In the genomic region with DNA sequence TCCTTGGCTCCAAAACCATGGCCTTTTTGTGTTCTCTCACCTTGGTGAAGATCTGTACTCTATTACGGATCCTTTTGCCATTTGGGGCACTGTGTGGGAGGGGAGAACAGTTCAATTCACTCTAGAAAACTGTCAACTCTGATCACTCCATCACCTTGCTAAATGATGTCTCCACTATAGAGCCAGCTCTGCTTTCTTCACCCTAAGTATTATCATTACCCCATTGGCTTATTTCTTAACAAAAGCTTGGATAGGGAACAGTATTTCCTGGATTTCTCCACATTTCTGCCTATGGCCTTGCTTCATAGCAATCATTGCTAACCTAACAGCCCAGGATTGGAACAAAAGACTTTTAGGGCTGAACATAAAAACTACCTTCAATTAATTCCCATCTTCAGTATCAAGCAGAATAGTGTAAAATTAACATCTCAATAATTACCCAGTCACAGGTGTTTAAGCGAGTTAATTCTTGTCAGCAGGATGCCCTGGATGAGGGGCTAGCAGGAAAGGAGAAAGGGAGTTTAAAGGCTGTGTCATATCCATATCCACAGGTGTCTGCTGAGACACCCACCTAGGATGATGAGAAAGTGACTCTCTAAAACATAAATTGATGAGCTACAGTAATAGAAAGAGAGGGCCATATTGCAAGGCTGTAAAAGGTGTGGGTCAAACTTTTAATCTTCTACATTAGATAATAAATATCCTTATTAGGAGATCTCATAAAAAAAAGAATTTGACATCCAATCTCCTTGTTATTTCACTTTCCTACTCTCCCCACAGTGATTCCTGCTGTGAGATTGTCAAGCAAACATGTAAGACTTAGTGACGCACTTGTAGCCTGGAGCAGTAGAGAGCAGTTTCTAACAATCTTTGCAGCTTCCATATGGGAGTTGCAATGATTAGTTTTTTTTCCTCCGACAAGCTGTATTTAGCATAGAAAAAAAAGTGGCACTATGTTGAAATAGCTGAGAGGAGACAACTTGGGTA, we compare ENCODE assay signal across 15 cellular contexts.
"Had no signal": no experiment of that assay in that cellular context is flagged by ENCODE, and none has a peak within 500 bp of the region (broad histone marks: within the 10 kb centered on the region; RNA-seq: fewer than 3 reads in every experiment).

No MANE protein-coding gene starts in this region.

- H3K9me3 ChIP-seq: ascending aorta, lower lobe of right lung had no signal

- H3K27me3 Mint-ChIP-seq: activated CD4-positive, alpha-beta T cell treated with anti-CD3 and anti-CD28 coated beads, Interleukin-2, amount 10 ng/mL, durations not matched to agents 7 days and 5 days; activated naive CD4-positive, alpha-beta T cell treated with anti-CD3 and anti-CD28 coated beads, Interleukin-2, amount 10 ng/mL, durations not matched to agents 7 days and 5 days; activated T-cell treated with anti-CD3 and anti-CD28 coated beads, Interleukin-2, amount 50 U/mL, for 24 hours had no signal

- H3K4me1 ChIP-seq: ascending aorta, lower lobe of right lung had no signal

- H3K27ac Mint-ChIP-seq: activated CD4-positive, alpha-beta T cell treated with anti-CD3 and anti-CD28 coated beads, Interleukin-2, amount 10 ng/mL, durations not matched to agents 7 days and 5 days; activated CD8-positive, alpha-beta T cell treated with anti-CD3 and anti-CD28 coated beads, Interleukin-2, amount 10 ng/mL, durations not matched to agents 7 days and 5 days; activated naive CD4-positive, alpha-beta T cell treated with anti-CD3 and anti-CD28 coated beads, Interleukin-2, amount 10 ng/mL, durations not matched to agents 7 days and 5 days; activated T-cell treated with anti-CD3 and anti-CD28 coated beads, Interleukin-2, amount 50 U/mL, for 24 hours; nephron; progenitor cell of endocrine pancreas had no signal

- H3K4me3 ChIP-seq: ascending aorta, coronary artery, lower lobe of right lung had no signal

- H3K27ac ChIP-seq: ascending aorta, coronary artery, lower lobe of right lung had no signal

- DNase-seq: activated CD4-positive, alpha-beta T cell treated with anti-CD3 and anti-CD28 coated beads, Interleukin-2, amount 10 ng/mL, durations not matched to agents 7 days and 5 days; activated CD8-positive, alpha-beta T cell treated with anti-CD3 and anti-CD28 coated beads, Interleukin-2, amount 10 ng/mL, durations not matched to agents 7 days and 5 days; activated naive CD4-positive, alpha-beta T cell treated with anti-CD3 and anti-CD28 coated beads, Interleukin-2, amount 10 ng/mL, durations not matched to agents 7 days and 5 days; activated T-cell treated with anti-CD3 and anti-CD28 coated beads, Interleukin-2, amount 50 U/mL, for 24 hours; erythroblast; hypothalamus; islet precursor cell; lower lobe of right lung; stimulated activated CD8-positive, alpha-beta memory T cell treated with anti-CD3 and anti-CD28 coated beads, Interleukin-4, amount 100 ng/mL, for 48 hours; stimulated activated naive CD4-positive, alpha-beta T cell; T1000 had no signal

- H3K4me1 Mint-ChIP-seq: activated CD4-positive, alpha-beta T cell treated with anti-CD3 and anti-CD28 coated beads, Interleukin-2, amount 10 ng/mL, durations not matched to agents 7 days and 5 days; activated naive CD4-positive, alpha-beta T cell treated with anti-CD3 and anti-CD28 coated beads, Interleukin-2, amount 10 ng/mL, durations not matched to agents 7 days and 5 days; nephron had no signal

- H3K36me3 ChIP-seq: ascending aorta, lower lobe of right lung had no signal

- H3K4me3 Mint-ChIP-seq: activated CD4-positive, alpha-beta T cell treated with anti-CD3 and anti-CD28 coated beads, Interleukin-2, amount 10 ng/mL, durations not matched to agents 7 days and 5 days; activated CD8-positive, alpha-beta T cell treated with anti-CD3 and anti-CD28 coated beads, Interleukin-2, amount 10 ng/mL, durations not matched to agents 7 days and 5 days; activated naive CD4-positive, alpha-beta T cell treated with anti-CD3 and anti-CD28 coated beads, Interleukin-2, amount 10 ng/mL, durations not matched to agents 7 days and 5 days; activated T-cell treated with anti-CD3 and anti-CD28 coated beads, Interleukin-2, amount 50 U/mL, for 24 hours; nephron had no signal

- H3K36me3 Mint-ChIP-seq: activated naive CD4-positive, alpha-beta T cell treated with anti-CD3 and anti-CD28 coated beads, Interleukin-2, amount 10 ng/mL, durations not matched to agents 7 days and 5 days had no signal

- H3K27me3 ChIP-seq: ascending aorta had no signal
